ENCODE assay signal across 35 cellular contexts in the genomic region with DNA sequence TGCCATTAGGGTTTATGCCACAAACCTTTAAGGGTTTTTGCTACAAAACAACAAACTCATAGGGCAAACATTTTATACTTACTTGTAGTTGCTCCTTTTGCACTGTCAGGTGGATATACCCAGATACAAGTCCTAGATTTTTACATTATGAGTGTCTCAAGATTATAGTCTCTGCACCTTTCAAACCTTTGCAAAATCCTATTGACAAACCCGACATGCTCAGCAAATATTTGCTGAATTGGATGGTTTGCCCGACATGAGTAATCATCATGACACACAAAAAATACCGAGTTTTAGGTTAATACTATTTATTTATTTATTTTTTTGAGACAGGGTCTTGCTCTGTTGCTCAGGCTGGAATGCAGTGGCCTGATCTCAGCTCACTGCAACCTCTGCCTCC.
DNase-seq lines count a peak whose midpoint lies in the region; ATAC-seq, FAIRE-seq and TF ChIP-seq lines count a peak whose summit lies in the region.
"Had no signal": no experiment of that assay in that cellular context is flagged by ENCODE, and none has a peak within 500 bp of the region (broad histone marks: within the 10 kb centered on the region; RNA-seq: fewer than 3 reads in every experiment).

No MANE protein-coding gene starts in this region.

- no peak overlapping the region for H3K4me3 ChIP-seq in right lobe of liver
- H3K4me3 ChIP-seq in HepG2 (replicated peaks in 1 of 3; ENCODE audit: insufficient read depth in 1 of 3, low read depth in 2 of 3, low read length in 3 of 3), result no peak overlapping the region
- H3K4me3 ChIP-seq in PC-3 (ENCODE audit: low read length), result no peak overlapping the region
- H3K4me3 ChIP-seq in SJCRH30, result no peak overlapping the region
- H3K4me3 ChIP-seq in K562, result no peak overlapping the region
- no peak overlapping the region for H3K4me3 ChIP-seq in brain microvascular endothelial cell (ENCODE audit: low read depth, low read length)
- H3K4me3 ChIP-seq: A549; BLaER1; BLaER1 treated with 17β-estradiol and CSF1 and Interleukin-3, amounts not matched to agents 10 nM and 100 nM had no signal

- CTCF ChIA-PET in HepG2 (lab: Yijun Ruan, JAX; ENCODE audit: low intra/inter-chr PET ratio, low total read pairs) (no interaction called here), PC-3 (lab: Charles Lee) (no interaction called here), K562 (lab: Yijun Ruan, JAX; ENCODE audit: low intra/inter-chr PET ratio) (no interaction called here)

- ATAC-seq in right lobe of liver, result peak in 3 of 4 donors; percentile 31 to 69 (median 48)
- ATAC-seq in HepG2, result no peak
- peak; percentile 93 for ATAC-seq in PC-3
- no peak for ATAC-seq in K562
- ATAC-seq: A549; CD8-positive, alpha-beta T cell had no signal

- TF ChIP-seq POLR2A in right lobe of liver (IDR thresholded peaks at IDR 0.05) (no peak), HepG2 (IDR thresholded peaks at IDR 0.05; ENCODE audit: insufficient read depth in 1 of 2, low read depth in 2 of 2, low read length in 2 of 2) (no peak), K562 (conservative IDR thresholded peaks at IDR 0.05) (no peak)

- H3K27me3 ChIP-seq in right lobe of liver (no peaks in the 10 kb centered on the region), HepG2 (ENCODE audit: control insufficient read depth in 1 of 2, insufficient read depth in 2 of 2, low read length in 2 of 2) (no peaks in the 10 kb centered on the region), PC-3 (ENCODE audit: low read length) (no peaks in the 10 kb centered on the region), SJCRH30 (no peaks in the 10 kb centered on the region), K562 (ENCODE audit: control insufficient read depth in 2 of 2, insufficient read depth in 2 of 2, low read length in 2 of 2) (no peaks in the 10 kb centered on the region), brain microvascular endothelial cell (replicated peaks) (no peaks in the 10 kb centered on the region)
- H3K27me3 ChIP-seq: BE2C; BLaER1; BLaER1 treated with 17β-estradiol and CSF1 and Interleukin-3, amounts not matched to agents 10 nM and 100 nM had no signal

- intact Hi-C loops in right lobe of liver (cut with DNase I), result no loop called here
- intact Hi-C loops in HepG2 (cut with micrococcal nuclease; ENCODE audit: unreplicated experiment), result no loop called here
- intact Hi-C loops in PC-3 (cut with micrococcal nuclease), result no loop called here
- intact Hi-C loops in K562 (cut with micrococcal nuclease), result no loop called here

- 34% methylated on average over 3 of the region's 3 CpGs for whole genome bisulfite sequencing in right lobe of liver (ENCODE audit: insufficient coverage, low coverage, low lambda C conversion rate, missing lambda C conversion rate)
- WGBS in HepG2 (ENCODE audit: low lambda C conversion rate), result 90% methylated on average over 3 of the region's 3 CpGs
- WGBS in K562 (ENCODE audit: insufficient coverage, low coverage, missing lambda C conversion rate), result 81% methylated on average over 3 of the region's 3 CpGs

- H3F3A ChIP-seq in PC-3 (ENCODE audit: low read length, unreplicated experiment), result no peaks in the 10 kb centered on the region

- H2AFZ ChIP-seq in HepG2 (ENCODE audit: low read length), result no peak overlapping the region
- H2AFZ ChIP-seq in PC-3 (ENCODE audit: low read length), result no peak overlapping the region
- no peak overlapping the region for H2AFZ ChIP-seq in K562 (ENCODE audit: low read depth, low read length)

- no peak for TF ChIP-seq RAD21 in HepG2 (CRISPR knock-in tag; IDR thresholded peaks at IDR 0.05)
- TF ChIP-seq RAD21 in K562 (CRISPR knock-in tag; conservative IDR thresholded peaks at IDR 0.05 in 1 of 2, IDR thresholded peaks at IDR 0.05 in 1 of 2), result no peak

- H3K79me2 ChIP-seq in HepG2 (ENCODE audit: insufficient read depth, low read length) (no peaks in the 10 kb centered on the region), PC-3 (ENCODE audit: low read length) (no peaks in the 10 kb centered on the region), K562 (ENCODE audit: control insufficient read depth, insufficient read depth, low read length) (no peaks in the 10 kb centered on the region)

- no peak for TF ChIP-seq EP300 in HepG2 (IDR thresholded peaks at IDR 0.05; ENCODE audit: low read depth in 2 of 2, low read length in 2 of 2)
- no peak for TF ChIP-seq EP300 in HepG2 (CRISPR knock-in tag; IDR thresholded peaks at IDR 0.05; ENCODE audit: borderline replicate concordance)
- TF ChIP-seq EP300 in K562 (IDR thresholded peaks at IDR 0.05; ENCODE audit: low read length), result no peak

- POLR2A ChIA-PET in HepG2 (lab: Yijun Ruan, JAX) (no interaction called here), PC-3 (lab: Charles Lee; ENCODE audit: unreplicated experiment) (no interaction called here), K562 (lab: Yijun Ruan, JAX) (no interaction called here)

- BruUV-seq in HepG2 (replicated peaks; lab: Mats Ljungman, UMichigan) (no TSS peak), PC-3 (replicated peaks; lab: Mats Ljungman, UMichigan) (no TSS peak), K562 (replicated peaks; lab: Mats Ljungman, UMichigan) (no TSS peak)

- H3K27ac ChIP-seq in right lobe of liver, result no peak overlapping the region
- no peak overlapping the region for H3K27ac ChIP-seq in HepG2 (ENCODE audit: extremely low read length, insufficient read depth, low read length)
- H3K27ac ChIP-seq in PC-3 (ENCODE audit: low read length), result peak overlapping the region; percentile 44; the same call in 1 of the 2 replicates
- peak overlapping the region; percentile 96 for H3K27ac ChIP-seq in SJCRH30
- no peak overlapping the region for H3K27ac ChIP-seq in K562 (ENCODE audit: extremely low read depth, low read depth, low read length)
- no peak overlapping the region for H3K27ac ChIP-seq in brain microvascular endothelial cell
- H3K27ac ChIP-seq: 22Rv1; A549; BLaER1; BLaER1 treated with 17β-estradiol and CSF1 and Interleukin-3, amounts not matched to agents 10 nM and 100 nM; C4-2B had no signal

- DNase-seq in right lobe of liver (no peak), HepG2 (ENCODE audit: low spot score) (no peak), PC-3 (peak; percentile 79), SJCRH30 (no peak), K562 (ENCODE audit: extremely low read depth in 1 of 4, low spot score in 3 of 4) (no peak), NCI-H510A (lab: John Stamatoyannopoulos, UW) (no peak), SIG-M5 (lab: John Stamatoyannopoulos, UW) (no peak), brain microvascular endothelial cell (no peak)
- DNase-seq: 8988T; ACHN; AML-193; BE2C; C1 segment of cervical spinal cord; Caco-2; Calu3; CD4-positive, alpha-beta memory T cell; CD4-positive, alpha-beta T cell; CD4-positive, CD25-positive, alpha-beta regulatory T cell; CD8-positive, alpha-beta memory T cell; CD8-positive, alpha-beta T cell; COR-L47; DMS 273 treated with DMSO at 0.1 percent for 48 hours; DMS153; DMS53; DMS79; DMS79 treated with DMSO at 0.1 percent for 48 hours; DND-41; EL had no signal

- no peaks in the 10 kb centered on the region for H4K20me1 ChIP-seq in HepG2 (ENCODE audit: insufficient read depth, low read length)
- H4K20me1 ChIP-seq in PC-3 (ENCODE audit: low read length), result no peaks in the 10 kb centered on the region
- no peaks in the 10 kb centered on the region for H4K20me1 ChIP-seq in K562 (replicated peaks; ENCODE audit: control insufficient read depth, insufficient read depth, low read length)
- H4K20me1 ChIP-seq: BLaER1 had no signal

- no peaks in the 10 kb centered on the region for H3K9me2 ChIP-seq in PC-3 (replicated peaks; ENCODE audit: low read length)

- FAIRE-seq in HepG2 (lab: Jason Lieb, UNC), result no peak
- no peak for FAIRE-seq in K562 (lab: Jason Lieb, UNC)
- FAIRE-seq: A204.1, A549, D721Med had no signal

- H3K36me3 ChIP-seq in right lobe of liver (peaks cover 0 to 8% (median 3%) of the 10 kb centered on the region in 4 donors), HepG2 (replicated peaks in 1 of 2; ENCODE audit: control insufficient read depth in 1 of 2, insufficient read depth in 2 of 2, low read length in 2 of 2) (peaks cover 6 to 28% of the 10 kb centered on the region in 2 experiments; a peak in 3 of 5 replicates), PC-3 (ENCODE audit: low read depth, low read length) (no peaks in the 10 kb centered on the region), SJCRH30 (peaks cover 4% of the 10 kb centered on the region; the same call in 1 of the 2 replicates), K562 (ENCODE audit: control insufficient read depth, insufficient read depth, low read length) (peaks cover 8% of the 10 kb centered on the region; the same call in 1 of the 3 replicates), brain microvascular endothelial cell (replicated peaks) (no peaks in the 10 kb centered on the region)
- H3K36me3 ChIP-seq: BE2C had no signal

- H3K4me1 ChIP-seq in right lobe of liver, result peaks cover 0 to 18% (median 2%) of the 10 kb centered on the region in 4 donors
- no peaks in the 10 kb centered on the region for H3K4me1 ChIP-seq in HepG2 (ENCODE audit: insufficient read depth, low read length)
- H3K4me1 ChIP-seq in PC-3 (ENCODE audit: insufficient read depth, low read length), result peaks cover 14% of the 10 kb centered on the region
- peaks cover 21% of the 10 kb centered on the region for H3K4me1 ChIP-seq in SJCRH30
- H3K4me1 ChIP-seq in K562 (replicated peaks in 1 of 2; ENCODE audit: control insufficient read depth in 2 of 2, insufficient read depth in 2 of 2, low read length in 2 of 2), result peaks cover 0 to 2% of the 10 kb centered on the region in 2 experiments; a peak in 2 of 5 replicates
- H3K4me1 ChIP-seq: A549; BE2C; BLaER1; BLaER1 treated with 17β-estradiol and CSF1 and Interleukin-3, amounts not matched to agents 10 nM and 100 nM; Caco-2 had no signal

- in situ Hi-C loops in HepG2 (cut with HindIII; ENCODE audit: extremely low pct_ligation_motif_present, low pct_unique_long_range_greater_than_20kb) (no loop called here), K562 (cut with MboI) (no loop called here), brain microvascular endothelial cell (cut with HindIII; ENCODE audit: low pct_ligation_motif_present, low sequenced_read_pairs) (no loop called here)

- H3K9me1 ChIP-seq in K562 (ENCODE audit: control insufficient read depth, insufficient read depth, low read length), result no peaks in the 10 kb centered on the region

- no peak overlapping the region for H3K4me2 ChIP-seq in HepG2 (ENCODE audit: low read depth, low read length)
- H3K4me2 ChIP-seq in PC-3 (ENCODE audit: low read length), result 0 out of 2 replicates have a peak overlapping the region, but pooled peaks have one; percentile 5
- no peak overlapping the region for H3K4me2 ChIP-seq in K562 (ENCODE audit: insufficient read depth, low read length)
- H3K4me2 ChIP-seq: A549; BLaER1; BLaER1 treated with 17β-estradiol and CSF1 and Interleukin-3, amounts not matched to agents 10 nM and 100 nM had no signal

- no peak overlapping the region for H3K9ac ChIP-seq in HepG2 (ENCODE audit: insufficient read depth, low read depth, low read length)
- H3K9ac ChIP-seq in PC-3 (ENCODE audit: low read length), result no peak overlapping the region
- no peak overlapping the region for H3K9ac ChIP-seq in K562 (ENCODE audit: insufficient read depth in 1 of 2, low read depth in 2 of 2, low read length in 2 of 2)
- H3K9ac ChIP-seq: BLaER1; BLaER1 treated with 17β-estradiol and CSF1 and Interleukin-3, amounts not matched to agents 10 nM and 100 nM had no signal

- TF ChIP-seq CTCF in right lobe of liver (IDR thresholded peaks at IDR 0.05), result no peak
- TF ChIP-seq CTCF in HepG2 (CRISPR knock-in tag; IDR thresholded peaks at IDR 0.05), result no peak
- no peak for TF ChIP-seq CTCF in PC-3 (conservative IDR thresholded peaks at IDR 0.05; ENCODE audit: low read depth, low read length)
- no peak for TF ChIP-seq CTCF in K562 (IDR thresholded peaks at IDR 0.05 in 2 of 3, conservative IDR thresholded peaks at IDR 0.05 in 1 of 3; ENCODE audit: insufficient read depth in 2 of 3, low read depth in 1 of 3, low read length in 3 of 3)
- no peak for TF ChIP-seq CTCF in brain microvascular endothelial cell (IDR thresholded peaks at IDR 0.05; ENCODE audit: low read depth, low read length, missing control alignments)

- H3K9me3 ChIP-seq in right lobe of liver (no peaks in the 10 kb centered on the region), HepG2 (ENCODE audit: low read length) (no peaks in the 10 kb centered on the region), PC-3 (ENCODE audit: low read length) (no peaks in the 10 kb centered on the region), SJCRH30 (replicated peaks) (no peaks in the 10 kb centered on the region), K562 (replicated peaks; ENCODE audit: control insufficient read depth, insufficient read depth, low read depth, low read length) (no peaks in the 10 kb centered on the region)
- H3K9me3 ChIP-seq: A549; BE2C; BLaER1; BLaER1 treated with 17β-estradiol and CSF1 and Interleukin-3, amounts not matched to agents 10 nM and 100 nM; Caco-2 had no signal

Comparison
In these comparisons a context has a peak if more than half of its experiments do, and no peak if none do; other contexts are left out.
1. ATAC-seq: peak in right lobe of liver (3 of 4) and PC-3 (single experiment); none in HepG2 (single experiment) and K562 (single experiment).
2. H3K27ac ChIP-seq: peak in PC-3 (single experiment) and SJCRH30 (single experiment); none in right lobe of liver (0 of 3), HepG2 (single experiment), K562 (single experiment) and brain microvascular endothelial cell (single experiment).